Comparison of ENCODE assay signal across 1 cellular context in the genomic region with DNA sequence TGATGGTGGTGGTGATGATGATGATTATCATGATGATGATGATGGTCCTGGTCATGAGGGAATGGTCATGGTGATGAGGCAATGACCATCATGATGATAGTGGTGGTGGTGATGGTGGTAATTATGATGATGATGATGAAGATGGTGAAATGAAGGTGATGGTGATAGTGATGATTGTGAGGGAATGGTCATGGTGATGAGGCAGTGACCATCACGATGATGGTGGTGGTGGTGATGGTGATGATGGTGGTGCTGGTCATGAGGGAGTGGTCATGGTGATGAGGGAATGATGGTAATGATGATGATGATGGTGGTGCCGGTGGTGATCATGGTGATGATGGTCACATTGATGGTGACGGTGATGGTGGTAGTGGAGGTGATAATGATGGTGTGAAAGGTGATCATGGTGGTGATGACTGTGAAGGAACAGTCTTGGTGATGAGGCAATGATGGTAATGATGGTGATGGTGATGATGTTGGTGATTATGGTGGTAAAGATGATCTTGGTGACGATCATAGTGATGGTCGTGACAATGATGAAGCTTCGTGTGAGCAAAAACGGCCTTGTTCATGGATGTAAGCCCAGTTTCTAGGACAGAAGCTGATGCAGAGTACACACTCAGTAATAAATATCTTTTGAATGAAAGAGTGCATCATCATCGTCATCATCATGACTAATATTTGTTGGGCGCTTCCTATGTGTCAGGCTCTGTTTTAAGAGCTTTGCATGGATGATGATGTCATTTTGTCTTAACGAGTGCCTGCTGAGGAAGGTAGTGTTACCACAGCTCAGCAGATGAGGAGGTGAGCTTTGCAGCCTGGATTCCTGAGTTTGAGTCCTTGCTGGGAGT.
TF ChIP-seq lines count a peak whose summit lies in the region.

No MANE protein-coding gene starts in this region.

TF ChIP-seq in K562, 482 proteins besides CTCF, POLR2A, EP300 and RAD21 (continued from another document and continues in another):
- TF ChIP-seq, protein P1, sequence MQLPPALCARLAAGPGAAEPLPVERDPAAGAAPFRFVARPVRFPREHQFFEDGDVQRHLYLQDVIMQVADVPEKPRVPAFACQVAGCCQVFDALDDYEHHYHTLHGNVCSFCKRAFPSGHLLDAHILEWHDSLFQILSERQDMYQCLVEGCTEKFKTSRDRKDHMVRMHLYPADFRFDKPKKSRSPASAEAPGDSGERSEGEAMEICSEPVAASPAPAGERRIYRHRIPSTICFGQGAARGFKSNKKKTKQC (CRISPR knock-in tag; IDR thresholded peaks at IDR 0.05), result no peak
- no peak for TF ChIP-seq PML (IDR thresholded peaks at IDR 0.05; ENCODE audit: low read length)
- no peak for TF ChIP-seq BCOR (IDR thresholded peaks at IDR 0.05)
- TF ChIP-seq BMI1 (IDR thresholded peaks at IDR 0.05; ENCODE audit: low read length), result no peak
- 0 out of 2 replicates have a peak, but pooled peaks have one; percentile 12 for TF ChIP-seq ZEB2 (IDR thresholded peaks at IDR 0.05)
- TF ChIP-seq, protein P2, sequence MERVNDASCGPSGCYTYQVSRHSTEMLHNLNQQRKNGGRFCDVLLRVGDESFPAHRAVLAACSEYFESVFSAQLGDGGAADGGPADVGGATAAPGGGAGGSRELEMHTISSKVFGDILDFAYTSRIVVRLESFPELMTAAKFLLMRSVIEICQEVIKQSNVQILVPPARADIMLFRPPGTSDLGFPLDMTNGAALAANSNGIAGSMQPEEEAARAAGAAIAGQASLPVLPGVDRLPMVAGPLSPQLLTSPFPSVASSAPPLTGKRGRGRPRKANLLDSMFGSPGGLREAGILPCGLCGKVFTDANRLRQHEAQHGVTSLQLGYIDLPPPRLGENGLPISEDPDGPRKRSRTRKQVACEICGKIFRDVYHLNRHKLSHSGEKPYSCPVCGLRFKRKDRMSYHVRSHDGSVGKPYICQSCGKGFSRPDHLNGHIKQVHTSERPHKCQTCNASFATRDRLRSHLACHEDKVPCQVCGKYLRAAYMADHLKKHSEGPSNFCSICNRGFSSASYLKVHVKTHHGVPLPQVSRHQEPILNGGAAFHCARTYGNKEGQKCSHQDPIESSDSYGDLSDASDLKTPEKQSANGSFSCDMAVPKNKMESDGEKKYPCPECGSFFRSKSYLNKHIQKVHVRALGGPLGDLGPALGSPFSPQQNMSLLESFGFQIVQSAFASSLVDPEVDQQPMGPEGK (CRISPR knock-in tag; IDR thresholded peaks at IDR 0.05; ENCODE audit: borderline replicate concordance), result no peak
- TF ChIP-seq TAF7 (tag; IDR thresholded peaks at IDR 0.05), result no peak
- no peak for TF ChIP-seq ZNF121 (CRISPR knock-in tag; conservative IDR thresholded peaks at IDR 0.05)
- no peak for TF ChIP-seq MCM7 (IDR thresholded peaks at IDR 0.05)
- TF ChIP-seq ZNF444 (CRISPR knock-in tag; IDR thresholded peaks at IDR 0.05), result no peak
- TF ChIP-seq, protein P3, sequence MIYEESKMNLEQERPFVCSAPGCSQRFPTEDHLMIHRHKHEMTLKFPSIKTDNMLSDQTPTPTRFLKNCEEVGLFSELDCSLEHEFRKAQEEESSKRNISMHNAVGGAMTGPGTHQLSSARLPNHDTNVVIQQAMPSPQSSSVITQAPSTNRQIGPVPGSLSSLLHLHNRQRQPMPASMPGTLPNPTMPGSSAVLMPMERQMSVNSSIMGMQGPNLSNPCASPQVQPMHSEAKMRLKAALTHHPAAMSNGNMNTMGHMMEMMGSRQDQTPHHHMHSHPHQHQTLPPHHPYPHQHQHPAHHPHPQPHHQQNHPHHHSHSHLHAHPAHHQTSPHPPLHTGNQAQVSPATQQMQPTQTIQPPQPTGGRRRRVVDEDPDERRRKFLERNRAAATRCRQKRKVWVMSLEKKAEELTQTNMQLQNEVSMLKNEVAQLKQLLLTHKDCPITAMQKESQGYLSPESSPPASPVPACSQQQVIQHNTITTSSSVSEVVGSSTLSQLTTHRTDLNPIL (CRISPR knock-in tag; IDR thresholded peaks at IDR 0.05), result no peak
- TF ChIP-seq JUN (IDR thresholded peaks at IDR 0.05; ENCODE audit: borderline replicate concordance, low read depth, low read length), result peak; percentile 91
- TF ChIP-seq JUN (CRISPR knock-in tag; IDR thresholded peaks at IDR 0.05; ENCODE audit: borderline replicate concordance), result peak; percentile 49; the same call in 1 of the 2 replicates
- no peak for TF ChIP-seq NFATC3 (IDR thresholded peaks at IDR 0.05)
- peak in 1 of 2 experiments; percentile 65; a peak in 1 of 4 replicates for TF ChIP-seq HDAC1 (IDR thresholded peaks at IDR 0.05)
- TF ChIP-seq MED1 (CRISPR knock-in tag; IDR thresholded peaks at IDR 0.05; ENCODE audit: borderline replicate concordance), result no peak
- TF ChIP-seq RCOR1 (IDR thresholded peaks at IDR 0.05; ENCODE audit: borderline replicate concordance in 1 of 2, low read depth in 2 of 2, low read length in 2 of 2), result no peak
- no peak for TF ChIP-seq FOXK2 (conservative IDR thresholded peaks at IDR 0.05 in 1 of 2, IDR thresholded peaks at IDR 0.05 in 1 of 2; ENCODE audit: low read depth in 2 of 2)
- no peak for TF ChIP-seq TCFL5 (CRISPR knock-in tag; conservative IDR thresholded peaks at IDR 0.05)
- TF ChIP-seq, protein P4, sequence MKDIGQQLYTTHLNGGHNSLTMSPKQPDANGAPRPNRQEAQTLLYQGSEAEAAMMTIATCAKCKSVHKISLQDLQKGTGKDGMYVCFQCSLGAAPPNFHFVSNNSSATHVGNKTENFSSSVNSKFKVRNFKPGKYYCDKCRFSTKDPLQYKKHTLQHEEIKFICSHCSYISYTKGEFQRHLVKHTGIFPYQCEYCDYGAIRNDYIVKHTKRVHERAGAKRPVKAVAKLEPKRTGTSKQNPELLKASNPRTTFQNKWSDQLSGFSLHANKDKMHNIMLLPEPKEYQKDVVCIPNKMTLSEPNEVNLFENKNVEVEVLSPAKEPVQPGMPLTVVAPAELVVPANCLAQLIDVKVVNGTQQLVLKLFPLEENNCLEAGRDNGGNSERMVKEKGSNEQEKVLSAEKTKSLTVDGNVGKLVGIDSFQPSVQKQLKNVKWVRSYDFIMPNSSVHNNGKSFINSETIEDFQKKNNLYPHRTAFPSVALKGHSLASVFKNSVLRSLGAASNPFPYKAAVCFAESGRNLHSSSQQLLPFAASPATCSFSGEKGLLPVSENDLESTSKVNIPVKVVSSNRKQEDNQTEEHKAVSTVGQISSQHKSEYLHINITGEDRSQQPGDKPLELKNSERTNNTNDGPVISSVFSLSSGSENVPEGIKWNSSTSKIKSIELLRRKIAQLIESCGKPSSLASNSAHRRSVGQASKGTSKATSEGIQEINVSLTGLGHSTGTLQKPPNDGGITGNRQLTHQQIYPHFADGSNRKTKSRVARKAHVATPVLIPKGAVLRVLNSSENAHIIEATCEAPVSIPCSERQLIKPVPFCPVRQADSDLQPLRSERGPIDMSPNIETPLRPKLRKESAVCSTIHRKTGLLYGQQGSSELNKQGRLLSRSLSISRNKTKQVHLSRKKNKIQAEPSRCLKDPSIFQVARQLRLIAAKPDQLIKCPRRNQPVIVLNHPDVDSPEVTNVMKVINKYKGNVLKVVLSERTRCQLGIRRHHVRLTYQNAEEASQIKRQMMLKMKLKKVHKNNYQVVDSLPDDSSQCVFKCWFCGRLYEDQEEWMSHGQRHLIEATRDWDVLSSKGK (CRISPR knock-in tag; IDR thresholded peaks at IDR 0.05), result no peak
- TF ChIP-seq TAL1 (IDR thresholded peaks at IDR 0.05), result no peak
- TF ChIP-seq, protein P5, sequence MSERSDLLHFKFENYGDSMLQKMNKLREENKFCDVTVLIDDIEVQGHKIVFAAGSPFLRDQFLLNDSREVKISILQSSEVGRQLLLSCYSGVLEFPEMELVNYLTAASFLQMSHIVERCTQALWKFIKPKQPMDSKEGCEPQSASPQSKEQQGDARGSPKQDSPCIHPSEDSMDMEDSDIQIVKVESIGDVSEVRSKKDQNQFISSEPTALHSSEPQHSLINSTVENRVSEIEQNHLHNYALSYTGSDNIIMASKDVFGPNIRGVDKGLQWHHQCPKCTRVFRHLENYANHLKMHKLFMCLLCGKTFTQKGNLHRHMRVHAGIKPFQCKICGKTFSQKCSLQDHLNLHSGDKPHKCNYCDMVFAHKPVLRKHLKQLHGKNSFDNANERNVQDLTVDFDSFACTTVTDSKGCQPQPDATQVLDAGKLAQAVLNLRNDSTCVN (CRISPR knock-in tag; IDR thresholded peaks at IDR 0.05), result 0 out of 2 replicates have a peak, but pooled peaks have one; percentile 35
- TF ChIP-seq, protein P6, sequence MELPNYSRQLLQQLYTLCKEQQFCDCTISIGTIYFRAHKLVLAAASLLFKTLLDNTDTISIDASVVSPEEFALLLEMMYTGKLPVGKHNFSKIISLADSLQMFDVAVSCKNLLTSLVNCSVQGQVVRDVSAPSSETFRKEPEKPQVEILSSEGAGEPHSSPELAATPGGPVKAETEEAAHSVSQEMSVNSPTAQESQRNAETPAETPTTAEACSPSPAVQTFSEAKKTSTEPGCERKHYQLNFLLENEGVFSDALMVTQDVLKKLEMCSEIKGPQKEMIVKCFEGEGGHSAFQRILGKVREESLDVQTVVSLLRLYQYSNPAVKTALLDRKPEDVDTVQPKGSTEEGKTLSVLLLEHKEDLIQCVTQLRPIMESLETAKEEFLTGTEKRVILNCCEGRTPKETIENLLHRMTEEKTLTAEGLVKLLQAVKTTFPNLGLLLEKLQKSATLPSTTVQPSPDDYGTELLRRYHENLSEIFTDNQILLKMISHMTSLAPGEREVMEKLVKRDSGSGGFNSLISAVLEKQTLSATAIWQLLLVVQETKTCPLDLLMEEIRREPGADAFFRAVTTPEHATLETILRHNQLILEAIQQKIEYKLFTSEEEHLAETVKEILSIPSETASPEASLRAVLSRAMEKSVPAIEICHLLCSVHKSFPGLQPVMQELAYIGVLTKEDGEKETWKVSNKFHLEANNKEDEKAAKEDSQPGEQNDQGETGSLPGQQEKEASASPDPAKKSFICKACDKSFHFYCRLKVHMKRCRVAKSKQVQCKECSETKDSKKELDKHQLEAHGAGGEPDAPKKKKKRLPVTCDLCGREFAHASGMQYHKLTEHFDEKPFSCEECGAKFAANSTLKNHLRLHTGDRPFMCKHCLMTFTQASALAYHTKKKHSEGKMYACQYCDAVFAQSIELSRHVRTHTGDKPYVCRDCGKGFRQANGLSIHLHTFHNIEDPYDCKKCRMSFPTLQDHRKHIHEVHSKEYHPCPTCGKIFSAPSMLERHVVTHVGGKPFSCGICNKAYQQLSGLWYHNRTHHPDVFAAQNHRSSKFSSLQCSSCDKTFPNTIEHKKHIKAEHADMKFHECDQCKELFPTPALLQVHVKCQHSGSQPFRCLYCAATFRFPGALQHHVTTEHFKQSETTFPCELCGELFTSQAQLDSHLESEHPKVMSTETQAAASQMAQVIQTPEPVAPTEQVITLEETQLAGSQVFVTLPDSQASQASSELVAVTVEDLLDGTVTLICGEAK (IDR thresholded peaks at IDR 0.05), result no peak
- TF ChIP-seq, protein P6 (CRISPR knock-in tag; IDR thresholded peaks at IDR 0.05), result no peak
- TF ChIP-seq, protein P7, sequence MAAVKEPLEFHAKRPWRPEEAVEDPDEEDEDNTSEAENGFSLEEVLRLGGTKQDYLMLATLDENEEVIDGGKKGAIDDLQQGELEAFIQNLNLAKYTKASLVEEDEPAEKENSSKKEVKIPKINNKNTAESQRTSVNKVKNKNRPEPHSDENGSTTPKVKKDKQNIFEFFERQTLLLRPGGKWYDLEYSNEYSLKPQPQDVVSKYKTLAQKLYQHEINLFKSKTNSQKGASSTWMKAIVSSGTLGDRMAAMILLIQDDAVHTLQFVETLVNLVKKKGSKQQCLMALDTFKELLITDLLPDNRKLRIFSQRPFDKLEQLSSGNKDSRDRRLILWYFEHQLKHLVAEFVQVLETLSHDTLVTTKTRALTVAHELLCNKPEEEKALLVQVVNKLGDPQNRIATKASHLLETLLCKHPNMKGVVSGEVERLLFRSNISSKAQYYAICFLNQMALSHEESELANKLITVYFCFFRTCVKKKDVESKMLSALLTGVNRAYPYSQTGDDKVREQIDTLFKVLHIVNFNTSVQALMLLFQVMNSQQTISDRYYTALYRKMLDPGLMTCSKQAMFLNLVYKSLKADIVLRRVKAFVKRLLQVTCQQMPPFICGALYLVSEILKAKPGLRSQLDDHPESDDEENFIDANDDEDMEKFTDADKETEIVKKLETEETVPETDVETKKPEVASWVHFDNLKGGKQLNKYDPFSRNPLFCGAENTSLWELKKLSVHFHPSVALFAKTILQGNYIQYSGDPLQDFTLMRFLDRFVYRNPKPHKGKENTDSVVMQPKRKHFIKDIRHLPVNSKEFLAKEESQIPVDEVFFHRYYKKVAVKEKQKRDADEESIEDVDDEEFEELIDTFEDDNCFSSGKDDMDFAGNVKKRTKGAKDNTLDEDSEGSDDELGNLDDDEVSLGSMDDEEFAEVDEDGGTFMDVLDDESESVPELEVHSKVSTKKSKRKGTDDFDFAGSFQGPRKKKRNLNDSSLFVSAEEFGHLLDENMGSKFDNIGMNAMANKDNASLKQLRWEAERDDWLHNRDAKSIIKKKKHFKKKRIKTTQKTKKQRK (IDR thresholded peaks at IDR 0.05; ENCODE audit: borderline replicate concordance, low read depth, low read length), result no peak
- no peak for TF ChIP-seq NR2C1 (IDR thresholded peaks at IDR 0.05)
- no peak for TF ChIP-seq NR2C1 (tag; IDR thresholded peaks at IDR 0.05)
- TF ChIP-seq CTBP1 (IDR thresholded peaks at IDR 0.05; ENCODE audit: borderline replicate concordance), result peak; percentile 47; the same call in 1 of the 2 replicates
- TF ChIP-seq, protein P8, sequence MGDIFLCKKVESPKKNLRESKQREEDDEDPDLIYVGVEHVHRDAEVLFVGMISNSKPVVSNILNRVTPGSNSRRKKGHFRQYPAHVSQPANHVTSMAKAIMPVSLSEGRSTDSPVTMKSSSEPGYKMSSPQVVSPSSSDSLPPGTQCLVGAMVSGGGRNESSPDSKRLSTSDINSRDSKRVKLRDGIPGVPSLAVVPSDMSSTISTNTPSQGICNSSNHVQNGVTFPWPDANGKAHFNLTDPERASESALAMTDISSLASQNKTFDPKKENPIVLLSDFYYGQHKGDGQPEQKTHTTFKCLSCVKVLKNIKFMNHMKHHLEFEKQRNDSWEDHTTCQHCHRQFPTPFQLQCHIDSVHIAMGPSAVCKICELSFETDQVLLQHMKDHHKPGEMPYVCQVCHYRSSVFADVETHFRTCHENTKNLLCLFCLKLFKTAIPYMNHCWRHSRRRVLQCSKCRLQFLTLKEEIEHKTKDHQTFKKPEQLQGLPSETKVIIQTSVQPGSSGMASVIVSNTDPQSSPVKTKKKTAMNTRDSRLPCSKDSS (IDR thresholded peaks at IDR 0.05; ENCODE audit: low read depth, partially characterized antibody), result no peak
